1 cellular context compared by ENCODE assay signal in genomic region chr20:51828762-51829161, GRCh38.
TF ChIP-seq lines count a peak whose summit lies in the region.

No MANE protein-coding gene starts in this region.

TF ChIP-seq in SK-N-SH treated with all-trans-retinoic acid at 6 μM for 48 hours, 23 proteins besides CTCF, POLR2A, EP300 and RAD21 (continued from another document):
- no peak for TF ChIP-seq PATZ1 (CRISPR knock-in tag; IDR thresholded peaks at IDR 0.05; ENCODE audit: borderline replicate concordance)
- TF ChIP-seq ZC3H10 (CRISPR knock-in tag; IDR thresholded peaks at IDR 0.05), result no peak
- no peak for TF ChIP-seq ZNF70 (CRISPR knock-in tag; IDR thresholded peaks at IDR 0.05)
- no peak for TF ChIP-seq TCF4 (CRISPR knock-in tag; IDR thresholded peaks at IDR 0.05; ENCODE audit: borderline replicate concordance)
- no peak for TF ChIP-seq SNAI2 (CRISPR knock-in tag; IDR thresholded peaks at IDR 0.05)
- no peak for TF ChIP-seq ZFP30 (CRISPR knock-in tag; IDR thresholded peaks at IDR 0.05)
- no peak for TF ChIP-seq TOX (CRISPR knock-in tag; IDR thresholded peaks at IDR 0.05; ENCODE audit: borderline replicate concordance)
- TF ChIP-seq ARNTL (CRISPR knock-in tag; IDR thresholded peaks at IDR 0.05; ENCODE audit: borderline replicate concordance, low read depth), result no peak
- TF ChIP-seq TSHZ2 (CRISPR knock-in tag; IDR thresholded peaks at IDR 0.05), result no peak
- TF ChIP-seq ISL1 (CRISPR knock-in tag; IDR thresholded peaks at IDR 0.05), result no peak
